8 cellular contexts compared by ENCODE assay signal in the genomic region with DNA sequence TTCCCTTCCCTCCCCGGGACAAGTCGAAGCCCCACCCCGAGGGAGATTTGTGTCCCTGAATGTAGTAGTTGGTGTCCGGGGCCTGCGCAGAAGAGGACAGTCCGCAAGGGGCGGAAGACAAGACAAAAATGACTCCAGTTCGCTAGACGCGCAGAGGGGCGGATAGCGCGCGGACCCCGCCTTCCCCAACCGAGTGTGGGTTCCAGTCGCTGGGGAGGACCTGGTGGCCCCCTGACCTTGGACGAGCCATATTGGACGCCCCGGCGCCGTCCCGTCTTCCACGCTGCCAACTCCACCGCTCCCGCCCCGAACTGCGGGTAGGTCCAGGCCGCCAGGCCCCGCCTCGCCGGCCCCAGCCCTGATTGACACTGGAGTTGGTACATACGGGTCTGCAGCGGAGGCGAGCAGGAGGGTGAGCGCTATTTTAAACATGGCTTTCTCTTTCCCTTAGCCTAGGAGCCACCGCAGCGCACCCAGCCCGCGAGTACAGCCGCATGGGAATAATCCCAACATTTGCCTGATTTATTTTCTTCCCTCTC. TPM values are rescaled to one million over a fixed set of nuclear protein-coding genes. Genes with fewer than 3 reads are reported as not detected.
A peak's percentile ranks its signal among the peaks of the same experiment; 100 is the strongest.
DNase-seq lines count a peak whose midpoint lies in the region; ATAC-seq lines count a peak whose summit lies in the region.

No MANE protein-coding gene starts in this region.

- POLR2A ChIA-PET in CD8-positive, alpha-beta memory T cell (lab: Charles Lee) = interaction anchor here (1.0 kb wide), 1 partner anchor 157 kb away, joined by 4 read pairs; no protein-coding TSS in a partner anchor

- H3K36me3 Mint-ChIP-seq in CD8-positive, alpha-beta memory T cell = peaks cover 0 to 10% (median 0%) of the 10 kb centered on the region in 3 donors
- H3K36me3 Mint-ChIP-seq in memory B cell = peaks cover 3% of the 10 kb centered on the region

- peak overlapping the region; percentile 60 for H3K27ac ChIP-seq in CD8-positive, alpha-beta memory T cell (ENCODE audit: low read depth, low read length)

- H3K27me3 Mint-ChIP-seq in CD8-positive, alpha-beta memory T cell = no peaks in the 10 kb centered on the region
- H3K27me3 Mint-ChIP-seq in memory B cell = no peaks in the 10 kb centered on the region

- ATAC-seq in GM19452 (IDR thresholded peaks at IDR 0.05; ENCODE audit: unreplicated experiment) (peak; percentile 63), HG03575 (IDR thresholded peaks at IDR 0.05; ENCODE audit: extremely low read depth, insufficient number of reproducible peaks, low FRiP score, unreplicated experiment) (peak; percentile 36), memory B cell (ENCODE audit: low read depth) (peak; percentile 53)

- H3K27me3 ChIP-seq in CD8-positive, alpha-beta memory T cell (ENCODE audit: insufficient read depth, low read length, poor library complexity, severe bottlenecking) = no peaks in the 10 kb centered on the region

- CTCF ChIA-PET in CD8-positive, alpha-beta memory T cell (lab: Charles Lee) = interaction anchor here (1.4 kb wide), 1 partner anchor 23 kb away, joined by 4 read pairs; no protein-coding TSS in a partner anchor

- peaks cover 24 to 35% (median 29%) of the 10 kb centered on the region in 3 donors for H3K4me1 Mint-ChIP-seq in CD8-positive, alpha-beta memory T cell
- peaks cover 14% of the 10 kb centered on the region for H3K4me1 Mint-ChIP-seq in memory B cell

- no peaks in the 10 kb centered on the region for H3K9me3 ChIP-seq in CD8-positive, alpha-beta memory T cell (ENCODE audit: low read length)

- peak; percentile 52 to 71 (median 62) for DNase-seq in CD8-positive, alpha-beta memory T cell
- DNase-seq in NCI-H82 (lab: John Stamatoyannopoulos, UW) (peak; percentile 83), memory B cell (ENCODE audit: low spot score in 2 of 2) (peak; percentile 35 to 57)
- peak; percentile 7 to 39 for DNase-seq in activated CD8-positive, alpha-beta memory T cell treated with anti-CD3 and anti-CD28 coated beads for 1 hour (ENCODE audit: extremely low read depth in 1 of 2, low read depth in 1 of 2)
- DNase-seq in effector CD8-positive, alpha-beta T cell (lab: John Stamatoyannopoulos, UW) = peak; percentile 49
- peak; percentile 32 for DNase-seq in stimulated activated CD8-positive, alpha-beta memory T cell treated with anti-CD3 and anti-CD28 coated beads, Interleukin-12 subunit alpha, Interleukin-12 subunit beta, amount 100 ng/mL, for 1 hour (ENCODE audit: low read depth)

- no peaks in the 10 kb centered on the region for H3K36me3 ChIP-seq in CD8-positive, alpha-beta memory T cell (ENCODE audit: insufficient read depth, low read length)

- peaks cover 15% of the 10 kb centered on the region for H3K4me1 ChIP-seq in CD8-positive, alpha-beta memory T cell (ENCODE audit: insufficient read depth, low read length)

- no peaks in the 10 kb centered on the region for H3K9me3 Mint-ChIP-seq in CD8-positive, alpha-beta memory T cell
- H3K9me3 Mint-ChIP-seq in memory B cell = no peaks in the 10 kb centered on the region

- peak overlapping the region; percentile 73 to 96 (median 91) for H3K27ac Mint-ChIP-seq in CD8-positive, alpha-beta memory T cell
- H3K27ac Mint-ChIP-seq in memory B cell = peak overlapping the region; percentile 81

- peak overlapping the region; percentile 90 to 98 (median 95) for H3K4me3 Mint-ChIP-seq in CD8-positive, alpha-beta memory T cell
- peak overlapping the region; percentile 99 for H3K4me3 Mint-ChIP-seq in memory B cell

- H3K4me3 ChIP-seq in CD8-positive, alpha-beta memory T cell (ENCODE audit: low read length) = peak overlapping the region; percentile 97

RNA-seq across cellular contexts. Expression of a gene that starts 0.8 kb away (rescaled TPM):
- 10 to 100 TPM; 41.4 to 44.5 TPM for total RNA-seq in CD8-positive, alpha-beta memory T cell
- polyA plus RNA-seq in CD8-positive, alpha-beta memory T cell = 111 TPM

Comparison
In these comparisons a context has a peak if more than half of its experiments do, and no peak if none do; other contexts are left out.
1. Peak in every context shown above with its lines: DNase-seq, ATAC-seq, H3K4me3 ChIP-seq and H3K27ac ChIP-seq.
2. DNase-seq: peak in every context shown above with its lines; median percentile 83 in NCI-H82; 62 in CD8-positive, alpha-beta memory T cell; 49 in effector CD8-positive, alpha-beta T cell; 46 in memory B cell; 32 in stimulated activated CD8-positive, alpha-beta memory T cell treated with anti-CD3 and anti-CD28 coated beads, Interleukin-12 subunit alpha, Interleukin-12 subunit beta, amount 100 ng/mL, for 1 hour; 23 in activated CD8-positive, alpha-beta memory T cell treated with anti-CD3 and anti-CD28 coated beads for 1 hour.